ENCODE assay signal across 1 cellular context in genomic region chr14:77475432-77476115, GRCh38.
TF ChIP-seq lines count a peak whose summit lies in the region.

No MANE protein-coding gene starts in this region.

TF ChIP-seq in GM23338, 12 proteins besides CTCF, POLR2A, EP300 and RAD21 (continued from another document):
- no peak for TF ChIP-seq REST (IDR thresholded peaks at IDR 0.05; ENCODE audit: unreplicated experiment)
